Comparison of ENCODE assay signal across 1 cellular context in the genomic region with DNA sequence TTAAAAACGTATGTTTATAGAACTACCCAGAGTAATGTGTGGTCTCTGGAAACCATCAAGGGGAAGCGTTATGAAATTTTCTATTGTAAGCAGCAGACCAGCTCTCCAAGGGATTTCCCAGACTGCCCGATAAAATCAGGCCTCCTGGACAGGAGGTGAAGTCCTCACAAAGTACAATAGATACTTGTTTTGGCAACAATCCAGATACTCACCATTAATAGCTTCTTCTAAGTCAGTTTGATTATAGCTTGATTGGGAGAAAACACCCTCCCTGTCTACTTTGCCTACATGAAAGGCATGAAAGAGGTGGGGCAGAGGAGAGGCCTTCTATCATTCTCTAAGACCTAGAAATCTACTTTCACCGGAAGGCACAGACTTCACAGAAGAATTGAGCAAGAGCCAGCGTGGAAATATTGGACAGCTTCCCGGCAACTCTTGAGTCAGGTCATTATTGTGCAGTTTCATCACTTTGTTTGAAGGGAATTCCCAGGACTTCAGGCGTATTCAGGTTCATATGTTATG.
A peak's percentile ranks its signal among the peaks of the same experiment; 100 is the strongest.
TF ChIP-seq lines count a peak whose summit lies in the region.

No MANE protein-coding gene starts in this region.

TF ChIP-seq in HepG2, 621 proteins besides CTCF, POLR2A, EP300 and RAD21 (continued from another document):
- no peak for TF ChIP-seq PATZ1 (CRISPR knock-in tag; IDR thresholded peaks at IDR 0.05)
- TF ChIP-seq PBX3 (CRISPR knock-in tag; IDR thresholded peaks at IDR 0.05; ENCODE audit: borderline replicate concordance) = no peak
- TF ChIP-seq ZNF788 (CRISPR knock-in tag; IDR thresholded peaks at IDR 0.05; ENCODE audit: borderline replicate concordance) = no peak
- TF ChIP-seq FOSL2 (CRISPR knock-in tag; IDR thresholded peaks at IDR 0.05) = peak; percentile 36; the same call in 1 of the 2 replicates
- TF ChIP-seq SP2 (CRISPR knock-in tag; IDR thresholded peaks at IDR 0.05) = no peak
- TF ChIP-seq NFIC (IDR thresholded peaks at IDR 0.05; ENCODE audit: low read length) = no peak
- TF ChIP-seq, protein P1, sequence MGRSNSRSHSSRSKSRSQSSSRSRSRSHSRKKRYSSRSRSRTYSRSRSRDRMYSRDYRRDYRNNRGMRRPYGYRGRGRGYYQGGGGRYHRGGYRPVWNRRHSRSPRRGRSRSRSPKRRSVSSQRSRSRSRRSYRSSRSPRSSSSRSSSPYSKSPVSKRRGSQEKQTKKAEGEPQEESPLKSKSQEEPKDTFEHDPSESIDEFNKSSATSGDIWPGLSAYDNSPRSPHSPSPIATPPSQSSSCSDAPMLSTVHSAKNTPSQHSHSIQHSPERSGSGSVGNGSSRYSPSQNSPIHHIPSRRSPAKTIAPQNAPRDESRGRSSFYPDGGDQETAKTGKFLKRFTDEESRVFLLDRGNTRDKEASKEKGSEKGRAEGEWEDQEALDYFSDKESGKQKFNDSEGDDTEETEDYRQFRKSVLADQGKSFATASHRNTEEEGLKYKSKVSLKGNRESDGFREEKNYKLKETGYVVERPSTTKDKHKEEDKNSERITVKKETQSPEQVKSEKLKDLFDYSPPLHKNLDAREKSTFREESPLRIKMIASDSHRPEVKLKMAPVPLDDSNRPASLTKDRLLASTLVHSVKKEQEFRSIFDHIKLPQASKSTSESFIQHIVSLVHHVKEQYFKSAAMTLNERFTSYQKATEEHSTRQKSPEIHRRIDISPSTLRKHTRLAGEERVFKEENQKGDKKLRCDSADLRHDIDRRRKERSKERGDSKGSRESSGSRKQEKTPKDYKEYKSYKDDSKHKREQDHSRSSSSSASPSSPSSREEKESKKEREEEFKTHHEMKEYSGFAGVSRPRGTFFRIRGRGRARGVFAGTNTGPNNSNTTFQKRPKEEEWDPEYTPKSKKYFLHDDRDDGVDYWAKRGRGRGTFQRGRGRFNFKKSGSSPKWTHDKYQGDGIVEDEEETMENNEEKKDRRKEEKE (IDR thresholded peaks at IDR 0.05) = no peak
